38 cellular contexts compared by ENCODE assay signal in genomic region chr6:169119669-169120068, GRCh38.
"Had no signal": no experiment of that assay in that cellular context is flagged by ENCODE, and none has a peak within 500 bp of the region (broad histone marks: within the 10 kb centered on the region; RNA-seq: fewer than 3 reads in every experiment).

No MANE protein-coding gene starts in this region.

- H3K4me3 Mint-ChIP-seq: activated naive CD4-positive, alpha-beta T cell treated with anti-CD3 and anti-CD28 coated beads for 36 hours; activated naive CD4-positive, alpha-beta T cell treated with anti-CD3 and anti-CD28 coated beads, Interleukin-2, amount 10 ng/mL, durations not matched to agents 7 days and 5 days; activated naive CD4-positive, alpha-beta T cell treated with anti-CD3 and anti-CD28 coated beads, Interleukin-2, amount 50 U/mL, for 24 hours; activated naive CD8-positive, alpha-beta T cell; activated naive CD8-positive, alpha-beta T cell treated with anti-CD3 and anti-CD28 coated beads for 36 hours; activated naive CD8-positive, alpha-beta T cell treated with anti-CD3 and anti-CD28 coated beads, Interleukin-2, amount 10 ng/mL, durations not matched to agents 7 days and 5 days; activated naive CD8-positive, alpha-beta T cell treated with anti-CD3 and anti-CD28 coated beads, Interleukin-2, amount 50 U/mL, for 24 hours; activated T-cell treated with anti-CD3 and anti-CD28 coated beads, Interleukin-2, amount 50 U/mL, for 24 hours; activated T-cell treated with anti-CD3 and anti-CD28 coated beads, Interleukin-2, amount 50 U/mL, for 4 hours; activated T-cell treated with anti-CD3 and anti-CD28 coated beads, Interleukin-2, amount 50 U/mL, for 72 hours; activated T-helper 1 cell treated with anti-CD3 and anti-CD28 coated beads, Interleukin-12 subunit alpha, Interleukin-12 subunit beta, Interleukin-2, Interleukin-4 antibody, amounts not matched to agents 30 ng/mL and 10 ng/mL and 1 ng/mL, durations not matched to agents 14 hours and 24 hours and 36 hours; activated T-helper 17 cell treated with anti-CD3 and anti-CD28 coated beads, Interleukin-2, amount 50 U/mL, for 72 hours; brain; central memory CD8-positive, alpha-beta T cell had no signal

- H3K36me3 Mint-ChIP-seq: activated naive CD4-positive, alpha-beta T cell treated with anti-CD3 and anti-CD28 coated beads, Interleukin-2, amount 10 ng/mL, durations not matched to agents 7 days and 5 days; activated naive CD4-positive, alpha-beta T cell treated with anti-CD3 and anti-CD28 coated beads, Interleukin-2, amount 50 U/mL, for 24 hours; activated naive CD4-positive, alpha-beta T cell treated with anti-CD3 and anti-CD28 coated beads, Interleukin-2, amount 50 U/mL, for 72 hours; activated naive CD8-positive, alpha-beta T cell; activated naive CD8-positive, alpha-beta T cell treated with anti-CD3 and anti-CD28 coated beads for 36 hours; activated naive CD8-positive, alpha-beta T cell treated with anti-CD3 and anti-CD28 coated beads, Interleukin-2, amount 10 ng/mL, durations not matched to agents 7 days and 5 days; brain had no signal

- H3K9me3 Mint-ChIP-seq: activated naive CD4-positive, alpha-beta T cell treated with anti-CD3 and anti-CD28 coated beads for 36 hours; activated naive CD4-positive, alpha-beta T cell treated with anti-CD3 and anti-CD28 coated beads, Interleukin-2, amount 10 ng/mL, durations not matched to agents 7 days and 5 days; activated naive CD4-positive, alpha-beta T cell treated with anti-CD3 and anti-CD28 coated beads, Interleukin-2, amount 50 U/mL, for 24 hours; activated naive CD4-positive, alpha-beta T cell treated with anti-CD3 and anti-CD28 coated beads, Interleukin-2, amount 50 U/mL, for 72 hours; activated naive CD8-positive, alpha-beta T cell treated with anti-CD3 and anti-CD28 coated beads for 36 hours; activated naive CD8-positive, alpha-beta T cell treated with anti-CD3 and anti-CD28 coated beads, Interleukin-2, amount 10 ng/mL, durations not matched to agents 7 days and 5 days; activated naive CD8-positive, alpha-beta T cell treated with anti-CD3 and anti-CD28 coated beads, Interleukin-2, amount 50 U/mL, for 24 hours; activated T-cell treated with anti-CD3 and anti-CD28 coated beads, Interleukin-2, amount 50 U/mL, for 24 hours; activated T-cell treated with anti-CD3 and anti-CD28 coated beads, Interleukin-2, amount 50 U/mL, for 4 hours; activated T-cell treated with anti-CD3 and anti-CD28 coated beads, Interleukin-2, amount 50 U/mL, for 72 hours; activated T-helper 1 cell treated with anti-CD3 and anti-CD28 coated beads, Interleukin-12 subunit alpha, Interleukin-12 subunit beta, Interleukin-2, Interleukin-4 antibody, amounts not matched to agents 30 ng/mL and 10 ng/mL and 1 ng/mL, durations not matched to agents 14 hours and 24 hours and 36 hours; activated T-helper 2 cell treated with anti-CD3 and anti-CD28 coated beads, Interferon-gamma antibody, Interleukin-2, Interleukin-4, amounts not matched to agents 10 μg/mL and 5 μg/mL and 100 μg/mL, durations not matched to agents 14 hours and 24 hours and 36 hours; brain; central memory CD8-positive, alpha-beta T cell had no signal

- H3K27me3 ChIP-seq: adrenal gland, ascending aorta, body of pancreas, brain microvascular endothelial cell, breast epithelium, cardiac muscle cell had no signal

- ATAC-seq: activated naive CD4-positive, alpha-beta T cell treated with anti-CD3 and anti-CD28 coated beads, Interleukin-2, amount 50 U/mL, for 72 hours; activated naive CD8-positive, alpha-beta T cell treated with anti-CD3 and anti-CD28 coated beads, Interleukin-2, amount 50 U/mL, for 24 hours; activated T-cell treated with anti-CD3 and anti-CD28 coated beads, Interleukin-2, amount 50 U/mL, for 4 hours; activated T-cell treated with anti-CD3 and anti-CD28 coated beads, Interleukin-2, amount 50 U/mL, for 72 hours; activated T-helper 17 cell treated with anti-CD3 and anti-CD28 coated beads, Interleukin-2, amount 50 U/mL, for 72 hours; body of pancreas had no signal

- H3K27ac ChIP-seq: adrenal gland, ascending aorta, body of pancreas, brain microvascular endothelial cell, breast epithelium, cardiac muscle cell had no signal

- H3K27ac Mint-ChIP-seq: activated naive CD4-positive, alpha-beta T cell treated with anti-CD3 and anti-CD28 coated beads for 36 hours; activated naive CD4-positive, alpha-beta T cell treated with anti-CD3 and anti-CD28 coated beads, Interleukin-2, amount 10 ng/mL, durations not matched to agents 7 days and 5 days; activated naive CD4-positive, alpha-beta T cell treated with anti-CD3 and anti-CD28 coated beads, Interleukin-2, amount 50 U/mL, for 24 hours; activated naive CD4-positive, alpha-beta T cell treated with anti-CD3 and anti-CD28 coated beads, Interleukin-2, amount 50 U/mL, for 72 hours; activated naive CD8-positive, alpha-beta T cell; activated naive CD8-positive, alpha-beta T cell treated with anti-CD3 and anti-CD28 coated beads for 36 hours; activated naive CD8-positive, alpha-beta T cell treated with anti-CD3 and anti-CD28 coated beads, Interleukin-2, amount 10 ng/mL, durations not matched to agents 7 days and 5 days; activated naive CD8-positive, alpha-beta T cell treated with anti-CD3 and anti-CD28 coated beads, Interleukin-2, amount 50 U/mL, for 24 hours; activated T-cell treated with anti-CD3 and anti-CD28 coated beads, Interleukin-2, amount 50 U/mL, for 24 hours; activated T-cell treated with anti-CD3 and anti-CD28 coated beads, Interleukin-2, amount 50 U/mL, for 72 hours; activated T-helper 1 cell treated with anti-CD3 and anti-CD28 coated beads, Interleukin-12 subunit alpha, Interleukin-12 subunit beta, Interleukin-2, Interleukin-4 antibody, amounts not matched to agents 30 ng/mL and 10 ng/mL and 1 ng/mL, durations not matched to agents 14 hours and 24 hours and 36 hours; activated T-helper 17 cell treated with anti-CD3 and anti-CD28 coated beads, Interleukin-2, amount 50 U/mL, for 72 hours; activated T-helper 2 cell treated with anti-CD3 and anti-CD28 coated beads, Interferon-gamma antibody, Interleukin-2, Interleukin-4, amounts not matched to agents 10 μg/mL and 5 μg/mL and 100 μg/mL, durations not matched to agents 14 hours and 24 hours and 36 hours; brain had no signal

- H3K27me3 Mint-ChIP-seq: activated naive CD8-positive, alpha-beta T cell; activated naive CD8-positive, alpha-beta T cell treated with anti-CD3 and anti-CD28 coated beads, Interleukin-2, amount 50 U/mL, for 24 hours had no signal

- DNase-seq: activated effector memory CD4-positive, alpha-beta T cell treated with anti-CD3 and anti-CD28 coated beads, Interleukin-2, amount 50 U/mL, for 16 hours; activated effector memory CD4-positive, alpha-beta T cell treated with Interleukin-2 at 50 U/mL for 16 hours; activated gamma-delta T cell; activated gamma-delta T cell treated with Interleukin-2 at 50 U/mL for 16 hours; activated naive CD4-positive, alpha-beta T cell; activated naive CD4-positive, alpha-beta T cell treated with anti-CD3 and anti-CD28 coated beads for 36 hours; activated naive CD4-positive, alpha-beta T cell treated with anti-CD3 and anti-CD28 coated beads, Interleukin-2, amount 10 ng/mL, durations not matched to agents 7 days and 5 days; activated naive CD4-positive, alpha-beta T cell treated with anti-CD3 and anti-CD28 coated beads, Interleukin-2, amount 50 U/mL, for 16 hours; activated naive CD4-positive, alpha-beta T cell treated with Interleukin-2 at 50 U/mL for 16 hours; activated naive CD8-positive, alpha-beta T cell treated with anti-CD3 and anti-CD28 coated beads for 36 hours; activated naive CD8-positive, alpha-beta T cell treated with anti-CD3 and anti-CD28 coated beads, Interleukin-2, amount 10 ng/mL, durations not matched to agents 7 days and 5 days; activated naive CD8-positive, alpha-beta T cell treated with anti-CD3 and anti-CD28 coated beads, Interleukin-2, amount 50 U/mL, for 24 hours; activated T-cell treated with anti-CD3 and anti-CD28 coated beads, Interleukin-2, amount 50 U/mL, for 1 hour; activated T-cell treated with anti-CD3 and anti-CD28 coated beads, Interleukin-2, amount 50 U/mL, for 24 hours; activated T-cell treated with anti-CD3 and anti-CD28 coated beads, Interleukin-2, amount 50 U/mL, for 4 hours; activated T-cell treated with anti-CD3 and anti-CD28 coated beads, Interleukin-2, amount 50 U/mL, for 48 hours; activated T-cell treated with anti-CD3 and anti-CD28 coated beads, Interleukin-2, amount 50 U/mL, for 72 hours; adrenal gland; amniotic stem cell; amygdala; anterior cingulate cortex; aorta; body of pancreas; brain microvascular endothelial cell; caudate nucleus; central memory CD4-positive, alpha-beta T cell; cerebellar nuclear complex had no signal

- H3K4me1 Mint-ChIP-seq: activated naive CD4-positive, alpha-beta T cell treated with anti-CD3 and anti-CD28 coated beads, Interleukin-2, amount 10 ng/mL, durations not matched to agents 7 days and 5 days; activated naive CD4-positive, alpha-beta T cell treated with anti-CD3 and anti-CD28 coated beads, Interleukin-2, amount 50 U/mL, for 24 hours; activated naive CD8-positive, alpha-beta T cell treated with anti-CD3 and anti-CD28 coated beads for 36 hours; activated naive CD8-positive, alpha-beta T cell treated with anti-CD3 and anti-CD28 coated beads, Interleukin-2, amount 10 ng/mL, durations not matched to agents 7 days and 5 days; activated naive CD8-positive, alpha-beta T cell treated with anti-CD3 and anti-CD28 coated beads, Interleukin-2, amount 50 U/mL, for 24 hours; activated T-helper 17 cell treated with anti-CD3 and anti-CD28 coated beads, Interleukin-2, amount 50 U/mL, for 72 hours; central memory CD8-positive, alpha-beta T cell had no signal

- H3K4me1 ChIP-seq: adrenal gland, ascending aorta, body of pancreas, breast epithelium had no signal

- H3K4me3 ChIP-seq: adrenal gland, ascending aorta, body of pancreas, breast epithelium, cardiac muscle cell had no signal

- H3K36me3 ChIP-seq: adrenal gland, ascending aorta, brain microvascular endothelial cell, breast epithelium, cardiac muscle cell had no signal

- H3K9me3 ChIP-seq: adrenal gland, ascending aorta, body of pancreas had no signal
